1 cellular context compared by ENCODE assay signal in genomic region chr19:11197291-11198174, GRCh38.
A peak's percentile ranks its signal among the peaks of the same experiment; 100 is the strongest.
TF ChIP-seq lines count a peak whose summit lies in the region.

KANK2 (minus strand) TSS chr19:11197545; CDS start chr19:11194511, 3,034 bp downstream.

TF ChIP-seq in IMR-90, 13 proteins besides CTCF, POLR2A, EP300 and RAD21 (continued from another document):
- no peak for TF ChIP-seq NFE2L2 (IDR thresholded peaks at IDR 0.05; ENCODE audit: low read depth, low read length)
- TF ChIP-seq MXI1 (IDR thresholded peaks at IDR 0.05; ENCODE audit: borderline replicate concordance, low read depth, low read length) = peak; percentile 53; the same call in 1 of the 2 replicates
- TF ChIP-seq FOS (IDR thresholded peaks at IDR 0.05; ENCODE audit: low read depth, low read length) = no peak
- TF ChIP-seq RCOR1 (IDR thresholded peaks at IDR 0.05; ENCODE audit: insufficient replicate concordance, low read length) = peak; percentile 90
- peak; percentile 21; the same call in 1 of the 2 replicates for TF ChIP-seq BHLHE40 (IDR thresholded peaks at IDR 0.05; ENCODE audit: low read depth, low read length)
- no peak for TF ChIP-seq USF2 (IDR thresholded peaks at IDR 0.05; ENCODE audit: low read depth, low read length)
- TF ChIP-seq RFX5 (IDR thresholded peaks at IDR 0.05; ENCODE audit: low read depth, low read length) = no peak
- TF ChIP-seq ELK1 (IDR thresholded peaks at IDR 0.05; ENCODE audit: borderline replicate concordance, low read depth, low read length) = no peak
- TF ChIP-seq CEBPB (IDR thresholded peaks at IDR 0.05; ENCODE audit: low read depth, low read length) = no peak
